Comparison of ENCODE assay signal across 1 cellular context in the genomic region with DNA sequence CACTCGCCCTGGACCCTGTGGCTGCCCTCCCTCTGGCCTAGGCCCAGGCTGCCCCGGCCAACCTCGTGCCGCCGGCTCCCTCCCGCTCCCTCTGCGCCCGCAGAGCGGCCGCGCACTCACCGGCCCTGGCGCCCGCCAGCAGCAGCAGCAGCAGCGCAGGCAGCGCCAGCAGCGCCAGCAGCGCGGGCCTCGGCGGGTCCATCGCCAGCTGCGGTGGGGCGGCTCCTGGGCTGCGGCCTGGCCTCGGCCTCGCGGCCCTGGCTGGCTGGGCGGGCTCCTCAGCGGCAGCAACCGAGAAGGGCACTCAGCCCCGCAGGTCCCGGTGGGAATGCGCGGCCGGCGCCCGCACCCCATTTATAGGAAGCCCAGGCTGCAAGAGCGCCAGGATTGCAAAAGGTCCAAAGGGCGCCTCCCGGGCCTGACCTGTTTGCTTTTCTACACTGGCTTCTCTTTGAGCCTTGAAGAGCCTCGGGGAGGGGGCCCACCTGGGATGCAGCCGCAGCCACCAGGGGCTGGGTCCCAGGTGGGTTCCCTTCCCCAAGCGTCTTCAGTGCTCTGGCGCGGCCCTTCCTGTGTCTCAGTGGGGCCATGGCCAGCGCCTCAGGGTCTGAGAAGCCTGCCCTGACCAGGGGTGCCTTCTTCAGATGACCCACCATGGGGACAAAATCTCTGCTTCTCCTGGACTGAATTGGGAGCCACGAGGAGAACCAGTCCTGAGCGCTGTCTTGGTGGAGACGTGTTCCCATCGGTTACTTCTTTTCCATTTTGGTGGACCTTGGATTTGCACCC.
TF ChIP-seq lines count a peak whose summit lies in the region.

A gene with protein sequence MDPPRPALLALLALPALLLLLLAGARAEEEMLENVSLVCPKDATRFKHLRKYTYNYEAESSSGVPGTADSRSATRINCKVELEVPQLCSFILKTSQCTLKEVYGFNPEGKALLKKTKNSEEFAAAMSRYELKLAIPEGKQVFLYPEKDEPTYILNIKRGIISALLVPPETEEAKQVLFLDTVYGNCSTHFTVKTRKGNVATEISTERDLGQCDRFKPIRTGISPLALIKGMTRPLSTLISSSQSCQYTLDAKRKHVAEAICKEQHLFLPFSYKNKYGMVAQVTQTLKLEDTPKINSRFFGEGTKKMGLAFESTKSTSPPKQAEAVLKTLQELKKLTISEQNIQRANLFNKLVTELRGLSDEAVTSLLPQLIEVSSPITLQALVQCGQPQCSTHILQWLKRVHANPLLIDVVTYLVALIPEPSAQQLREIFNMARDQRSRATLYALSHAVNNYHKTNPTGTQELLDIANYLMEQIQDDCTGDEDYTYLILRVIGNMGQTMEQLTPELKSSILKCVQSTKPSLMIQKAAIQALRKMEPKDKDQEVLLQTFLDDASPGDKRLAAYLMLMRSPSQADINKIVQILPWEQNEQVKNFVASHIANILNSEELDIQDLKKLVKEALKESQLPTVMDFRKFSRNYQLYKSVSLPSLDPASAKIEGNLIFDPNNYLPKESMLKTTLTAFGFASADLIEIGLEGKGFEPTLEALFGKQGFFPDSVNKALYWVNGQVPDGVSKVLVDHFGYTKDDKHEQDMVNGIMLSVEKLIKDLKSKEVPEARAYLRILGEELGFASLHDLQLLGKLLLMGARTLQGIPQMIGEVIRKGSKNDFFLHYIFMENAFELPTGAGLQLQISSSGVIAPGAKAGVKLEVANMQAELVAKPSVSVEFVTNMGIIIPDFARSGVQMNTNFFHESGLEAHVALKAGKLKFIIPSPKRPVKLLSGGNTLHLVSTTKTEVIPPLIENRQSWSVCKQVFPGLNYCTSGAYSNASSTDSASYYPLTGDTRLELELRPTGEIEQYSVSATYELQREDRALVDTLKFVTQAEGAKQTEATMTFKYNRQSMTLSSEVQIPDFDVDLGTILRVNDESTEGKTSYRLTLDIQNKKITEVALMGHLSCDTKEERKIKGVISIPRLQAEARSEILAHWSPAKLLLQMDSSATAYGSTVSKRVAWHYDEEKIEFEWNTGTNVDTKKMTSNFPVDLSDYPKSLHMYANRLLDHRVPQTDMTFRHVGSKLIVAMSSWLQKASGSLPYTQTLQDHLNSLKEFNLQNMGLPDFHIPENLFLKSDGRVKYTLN (N-terminal part only) (minus strand): TSS at position 330 of the 789 bp plus-strand sequence. CDS start 128 bp downstream, at position 202.

TF ChIP-seq in GM12878, 131 proteins besides CTCF, POLR2A, EP300 and RAD21:
- TF ChIP-seq, protein P1, sequence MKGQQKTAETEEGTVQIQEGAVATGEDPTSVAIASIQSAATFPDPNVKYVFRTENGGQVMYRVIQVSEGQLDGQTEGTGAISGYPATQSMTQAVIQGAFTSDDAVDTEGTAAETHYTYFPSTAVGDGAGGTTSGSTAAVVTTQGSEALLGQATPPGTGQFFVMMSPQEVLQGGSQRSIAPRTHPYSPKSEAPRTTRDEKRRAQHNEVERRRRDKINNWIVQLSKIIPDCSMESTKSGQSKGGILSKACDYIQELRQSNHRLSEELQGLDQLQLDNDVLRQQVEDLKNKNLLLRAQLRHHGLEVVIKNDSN (IDR thresholded peaks at IDR 0.05; ENCODE audit: borderline replicate concordance, extremely low read length, insufficient read depth, low read depth, low read length): no peak
- TF ChIP-seq NR2F1 (conservative IDR thresholded peaks at IDR 0.05) (no peak), CBX3 (IDR thresholded peaks at IDR 0.05; ENCODE audit: borderline replicate concordance, low read depth) (no peak), NRF1 (conservative IDR thresholded peaks at IDR 0.05; ENCODE audit: low read depth, low read length) (no peak), HDAC6 (IDR thresholded peaks at IDR 0.05; ENCODE audit: unreplicated experiment) (no peak), FOXK2 (IDR thresholded peaks at IDR 0.05) (no peak), KLF5 (IDR thresholded peaks at IDR 0.05; ENCODE audit: partially characterized antibody) (no peak), HDAC2 (IDR thresholded peaks at IDR 0.05) (no peak), CREB1 (IDR thresholded peaks at IDR 0.05; ENCODE audit: low read depth) (no peak), SMAD5 (IDR thresholded peaks at IDR 0.05; ENCODE audit: low read depth) (no peak), ZNF217 (IDR thresholded peaks at IDR 0.05) (no peak), MTA3 (IDR thresholded peaks at IDR 0.05; ENCODE audit: borderline replicate concordance, low read length) (no peak)
- TF ChIP-seq, protein P2, sequence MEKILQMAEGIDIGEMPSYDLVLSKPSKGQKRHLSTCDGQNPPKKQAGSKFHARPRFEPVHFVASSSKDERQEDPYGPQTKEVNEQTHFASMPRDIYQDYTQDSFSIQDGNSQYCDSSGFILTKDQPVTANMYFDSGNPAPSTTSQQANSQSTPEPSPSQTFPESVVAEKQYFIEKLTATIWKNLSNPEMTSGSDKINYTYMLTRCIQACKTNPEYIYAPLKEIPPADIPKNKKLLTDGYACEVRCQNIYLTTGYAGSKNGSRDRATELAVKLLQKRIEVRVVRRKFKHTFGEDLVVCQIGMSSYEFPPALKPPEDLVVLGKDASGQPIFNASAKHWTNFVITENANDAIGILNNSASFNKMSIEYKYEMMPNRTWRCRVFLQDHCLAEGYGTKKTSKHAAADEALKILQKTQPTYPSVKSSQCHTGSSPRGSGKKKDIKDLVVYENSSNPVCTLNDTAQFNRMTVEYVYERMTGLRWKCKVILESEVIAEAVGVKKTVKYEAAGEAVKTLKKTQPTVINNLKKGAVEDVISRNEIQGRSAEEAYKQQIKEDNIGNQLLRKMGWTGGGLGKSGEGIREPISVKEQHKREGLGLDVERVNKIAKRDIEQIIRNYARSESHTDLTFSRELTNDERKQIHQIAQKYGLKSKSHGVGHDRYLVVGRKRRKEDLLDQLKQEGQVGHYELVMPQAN (conservative IDR thresholded peaks at IDR 0.05): no peak
- TF ChIP-seq, protein P3, sequence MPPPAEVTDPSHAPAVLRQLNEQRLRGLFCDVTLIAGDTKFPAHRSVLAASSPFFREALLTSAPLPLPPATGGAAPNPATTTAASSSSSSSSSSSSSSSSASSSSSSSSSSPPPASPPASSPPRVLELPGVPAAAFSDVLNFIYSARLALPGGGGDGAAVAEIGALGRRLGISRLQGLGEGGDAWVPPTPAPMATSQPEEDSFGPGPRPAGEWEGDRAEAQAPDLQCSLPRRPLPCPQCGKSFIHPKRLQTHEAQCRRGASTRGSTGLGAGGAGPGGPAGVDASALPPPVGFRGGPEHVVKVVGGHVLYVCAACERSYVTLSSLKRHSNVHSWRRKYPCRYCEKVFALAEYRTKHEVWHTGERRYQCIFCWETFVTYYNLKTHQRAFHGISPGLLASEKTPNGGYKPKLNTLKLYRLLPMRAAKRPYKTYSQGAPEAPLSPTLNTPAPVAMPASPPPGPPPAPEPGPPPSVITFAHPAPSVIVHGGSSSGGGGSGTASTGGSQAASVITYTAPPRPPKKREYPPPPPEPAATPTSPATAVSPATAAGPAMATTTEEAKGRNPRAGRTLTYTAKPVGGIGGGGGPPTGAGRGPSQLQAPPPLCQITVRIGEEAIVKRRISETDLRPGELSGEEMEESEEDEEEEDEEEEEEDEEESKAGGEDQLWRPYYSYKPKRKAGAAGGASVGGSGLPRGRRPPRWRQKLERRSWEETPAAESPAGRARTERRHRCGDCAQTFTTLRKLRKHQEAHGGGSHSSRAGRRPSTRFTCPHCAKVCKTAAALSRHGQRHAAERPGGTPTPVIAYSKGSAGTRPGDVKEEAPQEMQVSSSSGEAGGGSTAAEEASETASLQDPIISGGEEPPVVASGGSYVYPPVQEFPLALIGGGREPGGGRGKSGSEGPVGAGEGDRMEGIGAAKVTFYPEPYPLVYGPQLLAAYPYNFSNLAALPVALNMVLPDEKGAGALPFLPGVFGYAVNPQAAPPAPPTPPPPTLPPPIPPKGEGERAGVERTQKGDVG (CRISPR knock-in tag; IDR thresholded peaks at IDR 0.05): no peak
- TF ChIP-seq, protein P4, sequence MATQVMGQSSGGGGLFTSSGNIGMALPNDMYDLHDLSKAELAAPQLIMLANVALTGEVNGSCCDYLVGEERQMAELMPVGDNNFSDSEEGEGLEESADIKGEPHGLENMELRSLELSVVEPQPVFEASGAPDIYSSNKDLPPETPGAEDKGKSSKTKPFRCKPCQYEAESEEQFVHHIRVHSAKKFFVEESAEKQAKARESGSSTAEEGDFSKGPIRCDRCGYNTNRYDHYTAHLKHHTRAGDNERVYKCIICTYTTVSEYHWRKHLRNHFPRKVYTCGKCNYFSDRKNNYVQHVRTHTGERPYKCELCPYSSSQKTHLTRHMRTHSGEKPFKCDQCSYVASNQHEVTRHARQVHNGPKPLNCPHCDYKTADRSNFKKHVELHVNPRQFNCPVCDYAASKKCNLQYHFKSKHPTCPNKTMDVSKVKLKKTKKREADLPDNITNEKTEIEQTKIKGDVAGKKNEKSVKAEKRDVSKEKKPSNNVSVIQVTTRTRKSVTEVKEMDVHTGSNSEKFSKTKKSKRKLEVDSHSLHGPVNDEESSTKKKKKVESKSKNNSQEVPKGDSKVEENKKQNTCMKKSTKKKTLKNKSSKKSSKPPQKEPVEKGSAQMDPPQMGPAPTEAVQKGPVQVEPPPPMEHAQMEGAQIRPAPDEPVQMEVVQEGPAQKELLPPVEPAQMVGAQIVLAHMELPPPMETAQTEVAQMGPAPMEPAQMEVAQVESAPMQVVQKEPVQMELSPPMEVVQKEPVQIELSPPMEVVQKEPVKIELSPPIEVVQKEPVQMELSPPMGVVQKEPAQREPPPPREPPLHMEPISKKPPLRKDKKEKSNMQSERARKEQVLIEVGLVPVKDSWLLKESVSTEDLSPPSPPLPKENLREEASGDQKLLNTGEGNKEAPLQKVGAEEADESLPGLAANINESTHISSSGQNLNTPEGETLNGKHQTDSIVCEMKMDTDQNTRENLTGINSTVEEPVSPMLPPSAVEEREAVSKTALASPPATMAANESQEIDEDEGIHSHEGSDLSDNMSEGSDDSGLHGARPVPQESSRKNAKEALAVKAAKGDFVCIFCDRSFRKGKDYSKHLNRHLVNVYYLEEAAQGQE (IDR thresholded peaks at IDR 0.05; ENCODE audit: low read depth, low read length): no peak
- TF ChIP-seq, protein P5, sequence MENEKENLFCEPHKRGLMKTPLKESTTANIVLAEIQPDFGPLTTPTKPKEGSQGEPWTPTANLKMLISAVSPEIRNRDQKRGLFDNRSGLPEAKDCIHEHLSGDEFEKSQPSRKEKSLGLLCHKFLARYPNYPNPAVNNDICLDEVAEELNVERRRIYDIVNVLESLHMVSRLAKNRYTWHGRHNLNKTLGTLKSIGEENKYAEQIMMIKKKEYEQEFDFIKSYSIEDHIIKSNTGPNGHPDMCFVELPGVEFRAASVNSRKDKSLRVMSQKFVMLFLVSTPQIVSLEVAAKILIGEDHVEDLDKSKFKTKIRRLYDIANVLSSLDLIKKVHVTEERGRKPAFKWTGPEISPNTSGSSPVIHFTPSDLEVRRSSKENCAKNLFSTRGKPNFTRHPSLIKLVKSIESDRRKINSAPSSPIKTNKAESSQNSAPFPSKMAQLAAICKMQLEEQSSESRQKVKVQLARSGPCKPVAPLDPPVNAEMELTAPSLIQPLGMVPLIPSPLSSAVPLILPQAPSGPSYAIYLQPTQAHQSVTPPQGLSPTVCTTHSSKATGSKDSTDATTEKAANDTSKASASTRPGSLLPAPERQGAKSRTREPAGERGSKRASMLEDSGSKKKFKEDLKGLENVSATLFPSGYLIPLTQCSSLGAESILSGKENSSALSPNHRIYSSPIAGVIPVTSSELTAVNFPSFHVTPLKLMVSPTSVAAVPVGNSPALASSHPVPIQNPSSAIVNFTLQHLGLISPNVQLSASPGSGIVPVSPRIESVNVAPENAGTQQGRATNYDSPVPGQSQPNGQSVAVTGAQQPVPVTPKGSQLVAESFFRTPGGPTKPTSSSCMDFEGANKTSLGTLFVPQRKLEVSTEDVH (IDR thresholded peaks at IDR 0.05; ENCODE audit: low read depth, partially characterized antibody): no peak
